ENCODE assay signal across 11 cellular contexts in genomic region chr20:63785646-63786255, GRCh38. TPM values are rescaled to one million over a fixed set of nuclear protein-coding genes. Genes with fewer than 3 reads are reported as not detected.
DNase-seq lines count a peak whose midpoint lies in the region; ATAC-seq and TF ChIP-seq lines count a peak whose summit lies in the region.
"Had no signal": no experiment of that assay in that cellular context is flagged by ENCODE, and none has a peak within 500 bp of the region (broad histone marks: within the 10 kb centered on the region; RNA-seq: fewer than 3 reads in every experiment).

No MANE protein-coding gene starts in this region.

- no peaks in the 10 kb centered on the region for H3K9me3 ChIP-seq in DND-41 (ENCODE audit: insufficient read depth, low read length, severe bottlenecking)
- no peaks in the 10 kb centered on the region for H3K9me3 ChIP-seq in A673 (ENCODE audit: low read depth, low read length, poor library complexity, severe bottlenecking)
- H3K9me3 ChIP-seq: esophagus squamous epithelium, upper lobe of left lung had no signal

- H3K36me3 ChIP-seq in DND-41 (ENCODE audit: insufficient read depth, low read length) (no peaks in the 10 kb centered on the region), A673 (ENCODE audit: insufficient read depth, low read length, poor library complexity, severe bottlenecking) (no peaks in the 10 kb centered on the region)

- H3K4me2 ChIP-seq in DND-41 (ENCODE audit: insufficient read depth, low read length): no peak overlapping the region
- H3K4me2 ChIP-seq: smooth muscle cell had no signal

- no peak overlapping the region for H3K9ac ChIP-seq in DND-41 (ENCODE audit: low read depth, low read length)

- H2AFZ ChIP-seq in DND-41 (ENCODE audit: low read depth, low read length): peak overlapping the region; percentile 1; the same call in 1 of the 2 replicates

- CTCF ChIA-PET in AG04449 (lab: Yijun Ruan, JAX) (interaction anchor here (0.7 to 6.1 kb wide), 25 partner anchors 8 to 335 kb away, joined by 3 to 61 read pairs (median 5); partner anchors contain the start of gene TPD52L2), A673 (lab: Charles Lee) (interaction anchor here (0.6 to 1.2 kb wide), 2 partner anchors 188 to 263 kb away, joined by 3 to 8 read pairs; no protein-coding TSS in a partner anchor)

- no peaks in the 10 kb centered on the region for H3K79me2 ChIP-seq in DND-41 (ENCODE audit: insufficient read depth, low read length)

- TF ChIP-seq CTCF in AG04449 (IDR thresholded peaks at IDR 0.05; ENCODE audit: insufficient read depth, low read length, missing control alignments) (peak; percentile 1), DND-41 (IDR thresholded peaks at IDR 0.05; ENCODE audit: borderline replicate concordance, extremely low read depth, low read length, poor library complexity, severe bottlenecking) (no peak), A673 (conservative IDR thresholded peaks at IDR 0.05; ENCODE audit: low read depth, low read length) (no peak)

- H3K27ac ChIP-seq in DND-41 (ENCODE audit: low read length) (no peak overlapping the region), layer of hippocampus (ENCODE audit: low read depth, low read length) (peak overlapping the region; percentile 46), A673 (ENCODE audit: low read depth, low read length, poor library complexity, severe bottlenecking) (no peak overlapping the region)
- H3K27ac ChIP-seq: esophagus squamous epithelium had no signal

- ATAC-seq in DND-41 (ENCODE audit: insufficient read depth, low read depth): no peak; the same call in 2 of the 3 replicates
- no peak for ATAC-seq in GM21381 (IDR thresholded peaks at IDR 0.05; ENCODE audit: unreplicated experiment)

- no TSS peak for BruUV-seq in A673 (replicated peaks; lab: Mats Ljungman, UMichigan)

- H4K20me1 ChIP-seq in DND-41 (ENCODE audit: insufficient read depth, low read length): no peaks in the 10 kb centered on the region; the same call in 1 of the 2 replicates

- H3K27me3 ChIP-seq in DND-41 (ENCODE audit: insufficient read depth, low read length, poor library complexity) (no peaks in the 10 kb centered on the region), layer of hippocampus (ENCODE audit: control insufficient read depth, insufficient read depth, low read length) (no peaks in the 10 kb centered on the region), A673 (replicated peaks; ENCODE audit: insufficient read depth, low read depth, low read length, poor library complexity) (no peaks in the 10 kb centered on the region)
- H3K27me3 ChIP-seq: esophagus squamous epithelium, upper lobe of left lung had no signal

- intact Hi-C loops in A673 (cut with micrococcal nuclease; ENCODE audit: unreplicated experiment): loop anchor here (5.0 kb wide), 1 partner anchor 248 kb away; the partner anchor contains the start of gene PTK6

- H3K4me1 ChIP-seq in DND-41 (ENCODE audit: insufficient read depth, low read length) (0 out of 2 replicates have a peak, but pooled peaks cover 4% of the 10 kb centered on the region), A673 (ENCODE audit: insufficient read depth, low read length, poor library complexity, severe bottlenecking) (no peaks in the 10 kb centered on the region)
- H3K4me1 ChIP-seq: esophagus squamous epithelium had no signal

- POLR2A ChIA-PET in AG04449 (lab: Yijun Ruan, JAX): interaction anchor here (0.7 to 0.9 kb wide), 2 partner anchors 24 to 79 kb away, joined by 4 read pairs; partner anchors contain the start of gene TPD52L2
- POLR2A ChIA-PET in A673 (lab: Charles Lee; ENCODE audit: low non-redundant PET): interaction anchor here (0.5 kb wide), 1 partner anchor 22 kb away, joined by 3 read pairs; no protein-coding TSS in a partner anchor

- H3K4me3 ChIP-seq in AG04449 (ENCODE audit: low read depth, low read length): no peak overlapping the region
- no peak overlapping the region for H3K4me3 ChIP-seq in DND-41 (ENCODE audit: low read depth in 1 of 2, low read length in 2 of 2)
- no peak overlapping the region for H3K4me3 ChIP-seq in A673 (ENCODE audit: low read depth, low read length, poor library complexity, severe bottlenecking)
- H3K4me3 ChIP-seq: esophagus squamous epithelium, smooth muscle cell, upper lobe of left lung had no signal

- DNase-seq in AG04449 (ENCODE audit: low read depth, low spot score): no peak
- DNase-seq in DND-41: no peak
- DNase-seq in SHP77 (lab: John Stamatoyannopoulos, UW): peak; percentile 58 to 65
- no peak for DNase-seq in NOMO-1 treated with DMSO at 0.1 percent for 48 hours (lab: John Stamatoyannopoulos, UW; ENCODE audit: unreplicated experiment)
- DNase-seq in A673 (ENCODE audit: low spot score): no peak
- no peak for DNase-seq in DMS53 (lab: John Stamatoyannopoulos, UW)
- DNase-seq: esophagus squamous epithelium had no signal

RNA-seq across cellular contexts. Expression of gene ZBTB46, which starts 45.3 kb away (rescaled TPM):
- total RNA-seq in A673 (2021): 0.96 and 1.1 TPM in 2 replicates

RNA-seq across cellular contexts. Expression of gene SLC2A4RG, which starts 46.2 kb away (rescaled TPM):
- total RNA-seq in A673 (2021): 45.8 and 71.0 TPM in 2 replicates

RNA-seq across cellular contexts. Expression of gene LIME1, which starts 49.3 kb away (rescaled TPM):
- total RNA-seq in A673 (2021): 15.1 and 16.3 TPM in 2 replicates

Comparison
In these comparisons a context has a peak if more than half of its experiments do, and no peak if none do; other contexts are left out.
1. DNase-seq: peak in SHP77 (2 of 2); none in AG04449 (single experiment), DND-41 (single experiment), NOMO-1 treated with DMSO at 0.1 percent for 48 hours (single experiment), A673 (single experiment) and DMS53 (single experiment).